9 cellular contexts compared by ENCODE assay signal in genomic region chr19:11674067-11674492, GRCh38.
DNase-seq lines count a peak whose midpoint lies in the region; ATAC-seq and TF ChIP-seq lines count a peak whose summit lies in the region.
"Had no signal": no experiment of that assay in that cellular context is flagged by ENCODE, and none has a peak within 500 bp of the region (broad histone marks: within the 10 kb centered on the region; RNA-seq: fewer than 3 reads in every experiment).

No MANE protein-coding gene starts in this region.

- no peak for TF ChIP-seq CTCF in cardiac fibroblast (IDR thresholded peaks at IDR 0.05; ENCODE audit: low read depth, low read length)
- TF ChIP-seq CTCF in retinal pigment epithelial cell (conservative IDR thresholded peaks at IDR 0.05; ENCODE audit: low read depth, low read length) = no peak

- H3K36me3 ChIP-seq in ES-I3 (ENCODE audit: insufficient read depth, low read length) = no peaks in the 10 kb centered on the region

- ATAC-seq in GM21447 (IDR thresholded peaks at IDR 0.05; ENCODE audit: unreplicated experiment) = no peak
- ATAC-seq in HG03354 (IDR thresholded peaks at IDR 0.05; ENCODE audit: poor library complexity, severe bottlenecking, unreplicated experiment) = no peak

- no peaks in the 10 kb centered on the region for H3K9me3 Mint-ChIP-seq in immature natural killer cell

- H3K4me1 Mint-ChIP-seq in immature natural killer cell = peaks cover 5 to 8% of the 10 kb centered on the region in 2 donors

- no peaks in the 10 kb centered on the region; the same call in 1 of the 2 replicates for H3K9me3 ChIP-seq in ES-I3 (ENCODE audit: control insufficient read depth, insufficient read depth, low read length)

- no peaks in the 10 kb centered on the region for H3K4me1 ChIP-seq in ES-I3 (ENCODE audit: insufficient read depth, low read length)

- H3K27ac Mint-ChIP-seq in immature natural killer cell = no peak overlapping the region

- H3K4me3 ChIP-seq in cardiac fibroblast (replicated peaks in 1 of 2; ENCODE audit: low read depth in 2 of 2, low read length in 2 of 2) (peak overlapping the region; percentile 45 to 51), retinal pigment epithelial cell (ENCODE audit: low read length) (peak overlapping the region; percentile 45)

- H3K27me3 Mint-ChIP-seq in immature natural killer cell (ENCODE audit: low read depth in 3 of 3) = peaks cover 2 to 19% (median 7%) of the 10 kb centered on the region in 3 donors

- peak overlapping the region; percentile 32; the same call in 1 of the 2 replicates for H3K9ac ChIP-seq in ES-I3 (ENCODE audit: low read depth, low read length)

- peak overlapping the region; percentile 21 to 81 (median 48) for H3K4me3 Mint-ChIP-seq in immature natural killer cell

- no peak for DNase-seq in cardiac fibroblast (ENCODE audit: low read depth in 2 of 2)
- DNase-seq in immature natural killer cell = no peak
- no peak for DNase-seq in retinal pigment epithelial cell (ENCODE audit: low read depth)
- DNase-seq in activated gamma-delta T cell treated with Interleukin-2 at 50 U/mL for 16 hours = no peak
- no peak for DNase-seq in AG08396 (ENCODE audit: low spot score)
- DNase-seq: NCI-H1417 treated with DMSO at 0.1 percent for 48 hours had no signal

- H3K36me3 Mint-ChIP-seq in immature natural killer cell = no peaks in the 10 kb centered on the region
